1 cellular context compared by ENCODE assay signal in the genomic region with DNA sequence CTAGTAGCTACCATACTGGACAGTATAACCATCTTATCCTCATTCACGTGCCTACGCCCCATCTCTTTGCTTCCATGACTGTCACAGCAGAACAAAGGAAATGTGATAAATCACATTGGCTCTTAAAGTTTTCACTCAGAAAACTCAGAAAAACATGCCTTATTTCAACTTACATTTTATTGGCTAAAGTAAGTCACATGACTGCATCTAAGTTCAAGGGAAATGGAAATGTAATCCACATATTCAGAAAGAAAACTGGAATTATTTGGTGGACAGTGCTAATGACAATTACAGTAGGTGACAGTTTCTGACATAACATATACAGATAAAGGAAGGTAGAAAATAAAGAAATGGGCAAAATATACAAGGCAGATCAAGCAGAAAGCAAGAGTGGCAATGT.
TF ChIP-seq lines count a peak whose summit lies in the region.

No MANE protein-coding gene starts in this region.

TF ChIP-seq in endothelial cell of umbilical vein, 7 proteins besides CTCF, POLR2A, EP300 and RAD21:
- TF ChIP-seq GATA2 (IDR thresholded peaks at IDR 0.05; ENCODE audit: insufficient read depth, insufficient read length, low read depth, low read length) (no peak), FOS (IDR thresholded peaks at IDR 0.05; ENCODE audit: borderline replicate concordance, insufficient read depth, low read length) (no peak)
TF ChIP-seq in endothelial cell of umbilical vein: peak in this region for 0.
